In genomic region chr13:68719815-68720214, GRCh38 we compare ENCODE assay signal across 18 cellular contexts.
"Had no signal": no experiment of that assay in that cellular context is flagged by ENCODE, and none has a peak within 500 bp of the region (broad histone marks: within the 10 kb centered on the region; RNA-seq: fewer than 3 reads in every experiment).

No MANE protein-coding gene starts in this region.

- ATAC-seq: foreskin keratinocyte, left lobe of liver, lower lobe of right lung, mucosa of descending colon, right cardiac atrium had no signal

- DNase-seq: activated CD4-positive, alpha-beta T cell treated with anti-CD3 and anti-CD28 coated beads for 4 hours; activated CD4-positive, alpha-beta T cell treated with anti-CD3 and anti-CD28 coated beads, Interleukin-2, amount 50 U/mL, for 48 hours; activated CD4-positive, CD25-positive, alpha-beta regulatory T cell; activated CD8-positive, alpha-beta memory T cell treated with anti-CD3 and anti-CD28 coated beads, Interleukin-2, amount 50 U/mL, for 48 hours; activated naive CD4-positive, alpha-beta T cell treated with Interleukin-2 at 50 U/mL for 16 hours; activated naive CD8-positive, alpha-beta T cell treated with anti-CD3 and anti-CD28 coated beads for 36 hours; activated T-cell treated with anti-CD3 and anti-CD28 coated beads, Interleukin-2, amount 50 U/mL, for 48 hours; central memory CD4-positive, alpha-beta T cell; effector memory CD4-positive, alpha-beta T cell; foreskin keratinocyte; lower lobe of right lung; mesendoderm; mucosa of descending colon; nephron progenitor cell; right cardiac atrium; stimulated activated CD4-positive, alpha-beta T cell treated with anti-CD3 and anti-CD28 coated beads, Interleukin-4, amount 100 ng/mL, for 24 hours; stimulated activated naive CD4-positive, alpha-beta T cell treated with Interleukin-2 at 50 U/mL for 16 hours had no signal
